Comparison of ENCODE assay signal across 8 cellular contexts in the genomic region with DNA sequence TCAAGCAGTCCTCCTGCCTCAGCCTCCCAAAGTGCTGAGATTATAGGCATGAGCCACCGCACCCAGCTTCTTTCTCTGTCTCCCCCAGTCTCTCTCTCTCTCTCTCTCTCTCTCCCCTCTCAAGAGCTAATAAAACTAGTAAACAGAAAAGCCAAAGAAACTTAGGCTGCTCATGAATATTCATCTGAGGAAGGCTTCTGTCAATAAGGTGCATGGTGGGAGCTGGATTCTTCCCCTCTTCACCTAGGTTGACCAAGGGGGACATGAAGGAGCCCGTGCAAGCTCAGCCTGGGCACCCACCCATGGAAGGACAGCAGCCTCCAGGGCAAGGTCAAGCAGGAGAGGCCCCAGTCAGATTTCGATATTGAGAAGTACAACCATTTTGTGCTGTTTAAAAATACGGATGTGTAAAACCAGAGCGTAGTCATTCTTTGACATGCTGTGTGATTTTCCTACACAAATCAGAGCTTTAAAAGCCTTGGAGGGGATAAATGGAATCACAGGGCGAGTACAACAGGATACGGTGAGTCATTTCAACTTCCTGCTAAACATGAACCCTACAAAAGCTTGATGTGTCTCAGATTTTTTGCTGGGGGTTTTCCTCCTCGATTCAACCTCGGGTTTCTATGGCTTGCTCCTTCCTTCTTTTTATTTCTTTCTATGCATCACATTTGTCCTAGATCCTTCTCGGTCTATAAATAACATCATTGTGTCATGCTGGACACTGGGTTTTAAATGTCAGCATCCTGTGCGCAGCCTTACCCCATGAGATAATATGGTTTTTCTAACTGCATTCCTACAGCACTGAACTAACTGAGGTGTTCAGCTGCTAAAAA.
DNase-seq lines count a peak whose midpoint lies in the region; ATAC-seq and TF ChIP-seq lines count a peak whose summit lies in the region.

No MANE protein-coding gene starts in this region.

- H3K9ac ChIP-seq in HCT116 (ENCODE audit: low read length) = no peak overlapping the region

- intact Hi-C loops in HCT116 (cut with micrococcal nuclease) = no loop called here

- H3K27ac ChIP-seq in HCT116 (ENCODE audit: low read depth, low read length) (no peak overlapping the region), mesodermal cell (ENCODE audit: low read depth, low read length, severe bottlenecking) (peak overlapping the region; percentile 83)

- H3K9me2 ChIP-seq in HCT116 (ENCODE audit: insufficient read depth) = no peaks in the 10 kb centered on the region

- BruUV-seq in HCT116 (replicated peaks; lab: Mats Ljungman, UMichigan) = no TSS peak

- POLR2A ChIA-PET in HCT116 (lab: Charles Lee) = no interaction called here

- TF ChIP-seq RAD21 in HCT116 (IDR thresholded peaks at IDR 0.05; ENCODE audit: low read depth) = 0 out of 2 replicates have a peak, but pooled peaks have one; percentile 6

- no peak overlapping the region for H3K4me3 ChIP-seq in HCT116 (replicated peaks in 1 of 2; ENCODE audit: low read depth in 1 of 2, low read length in 2 of 2)
- no peak overlapping the region for H3K4me3 ChIP-seq in cardiac fibroblast (replicated peaks in 1 of 2; ENCODE audit: low read depth in 2 of 2, low read length in 2 of 2)
- H3K4me3 ChIP-seq in mesodermal cell (ENCODE audit: extremely low read depth, insufficient read depth, low read length, poor library complexity, severe bottlenecking) = no peak overlapping the region

- CTCF ChIA-PET in HCT116 (lab: Charles Lee) = no interaction called here

- ATAC-seq in GM18505 (IDR thresholded peaks at IDR 0.05; ENCODE audit: unreplicated experiment) = peak; percentile 60
- no peak for ATAC-seq in HCT116
- no peak for ATAC-seq in HG03460 (IDR thresholded peaks at IDR 0.05; ENCODE audit: unreplicated experiment)

- H3K4me2 ChIP-seq in HCT116 (ENCODE audit: low read length) = peak overlapping the region; percentile 30

- WGBS in mesodermal cell (ENCODE audit: insufficient coverage in 2 of 2), 2 experiments = 73 to 75% methylated on average over 4 to 9 of the region's 11 CpGs

- DNase-seq in HCT116 (ENCODE audit: low read depth, low spot score) = no peak
- peak; percentile 46 for DNase-seq in NOMO-1 treated with dmso at 0.1 percent for 144 hours (lab: John Stamatoyannopoulos, UW; ENCODE audit: unreplicated experiment)
- DNase-seq in cardiac fibroblast (ENCODE audit: low read depth in 2 of 2) = peak; percentile 88 to 92
- DNase-seq in NCI-H146 (lab: John Stamatoyannopoulos, UW) = no peak
- DNase-seq in nucleus accumbens (lab: John Stamatoyannopoulos, UW) = no peak

- H2AFZ ChIP-seq in HCT116 (ENCODE audit: low read depth, low read length, poor library complexity, severe bottlenecking) = peak overlapping the region; percentile 89

- H3K4me1 ChIP-seq in HCT116 (ENCODE audit: control insufficient read depth in 1 of 2, insufficient read depth in 2 of 2, low read length in 2 of 2) = peaks cover 0 to 16% of the 10 kb centered on the region in 2 experiments; a peak in 2 of 4 replicates
- peaks cover 32% of the 10 kb centered on the region for H3K4me1 ChIP-seq in mesodermal cell (ENCODE audit: control insufficient read depth, insufficient read depth, low read length, poor library complexity, severe bottlenecking)

- no peaks in the 10 kb centered on the region for H4K20me1 ChIP-seq in HCT116 (ENCODE audit: insufficient read depth)

- H3K79me2 ChIP-seq in HCT116 (ENCODE audit: insufficient read depth, low read length) = no peaks in the 10 kb centered on the region

- no peak for TF ChIP-seq CTCF in HCT116 (IDR thresholded peaks at IDR 0.05 in 2 of 3, conservative IDR thresholded peaks at IDR 0.05 in 1 of 3; ENCODE audit: borderline replicate concordance in 1 of 3, insufficient read depth in 1 of 3, low read depth in 2 of 3, low read length in 2 of 3)
- no peak for TF ChIP-seq CTCF in cardiac fibroblast (IDR thresholded peaks at IDR 0.05; ENCODE audit: low read depth, low read length)

- H3K27me3 ChIP-seq in HCT116 (ENCODE audit: insufficient read depth, low read length) = no peaks in the 10 kb centered on the region

- no peaks in the 10 kb centered on the region for H3K36me3 ChIP-seq in HCT116 (ENCODE audit: control insufficient read depth in 1 of 2, insufficient read depth in 2 of 2, low read length in 2 of 2)
- H3K36me3 ChIP-seq in mesodermal cell (ENCODE audit: control insufficient read depth, insufficient read depth, low read length) = no peaks in the 10 kb centered on the region

- H3K9me3 ChIP-seq in HCT116 (ENCODE audit: control insufficient read depth in 1 of 2, insufficient read depth in 1 of 2, low read depth in 1 of 2, low read length in 2 of 2) (no peaks in the 10 kb centered on the region), mesodermal cell (ENCODE audit: control insufficient read depth, low read length) (no peaks in the 10 kb centered on the region)

- RAD21 ChIA-PET in HCT116 (lab: Charles Lee; ENCODE audit: low non-redundant PET in 1 of 2, low total read pairs in 2 of 2, uncharacterized antibody in 2 of 2, unreplicated experiment in 2 of 2) = no interaction called here

- TF ChIP-seq POLR2A in GM18505 (IDR thresholded peaks at IDR 0.05; ENCODE audit: borderline replicate concordance, extremely low read depth, insufficient read depth, insufficient read length) (no peak), HCT116 (IDR thresholded peaks at IDR 0.05; ENCODE audit: borderline replicate concordance, extremely low read depth, insufficient read depth, insufficient read length) (no peak)

TF ChIP-seq in HCT116, 20 proteins besides CTCF, POLR2A, EP300 and RAD21:
- TF ChIP-seq ZFX (IDR thresholded peaks at IDR 0.05) = no peak
- no peak for TF ChIP-seq YY1 (IDR thresholded peaks at IDR 0.05; ENCODE audit: extremely low read depth, insufficient replicate concordance, low read depth, low read length)
- TF ChIP-seq TCF7L2 (IDR thresholded peaks at IDR 0.05; ENCODE audit: borderline replicate concordance, extremely low read depth, insufficient read depth, insufficient read length) = no peak
- 0 out of 2 replicates have a peak, but pooled peaks have one; percentile 21 for TF ChIP-seq SP1 (IDR thresholded peaks at IDR 0.05; ENCODE audit: low read depth)
- peak; percentile 35; the same call in 1 of the 2 replicates for TF ChIP-seq FOSL1 (IDR thresholded peaks at IDR 0.05; ENCODE audit: low read depth)
- TF ChIP-seq JUND (IDR thresholded peaks at IDR 0.05) = peak; percentile 33; the same call in 1 of the 2 replicates
- TF ChIP-seq, protein P1, sequence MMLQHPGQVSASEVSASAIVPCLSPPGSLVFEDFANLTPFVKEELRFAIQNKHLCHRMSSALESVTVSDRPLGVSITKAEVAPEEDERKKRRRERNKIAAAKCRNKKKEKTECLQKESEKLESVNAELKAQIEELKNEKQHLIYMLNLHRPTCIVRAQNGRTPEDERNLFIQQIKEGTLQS (IDR thresholded peaks at IDR 0.05) = no peak

Comparison
In these comparisons a context has a peak if more than half of its experiments do, and no peak if none do; other contexts are left out.
1. DNase-seq: peak in NOMO-1 treated with dmso at 0.1 percent for 144 hours (single experiment) and cardiac fibroblast (2 of 2); none in HCT116 (single experiment), NCI-H146 (single experiment) and nucleus accumbens (0 of 56).